Comparison of ENCODE assay signal across 1 cellular context in genomic region chr4:129358571-129358970, GRCh38.
A peak's percentile ranks its signal among the peaks of the same experiment; 100 is the strongest.
TF ChIP-seq lines count a peak whose summit lies in the region.

No MANE protein-coding gene starts in this region.

TF ChIP-seq in SK-N-SH treated with all-trans-retinoic acid at 6 μM for 48 hours, 23 proteins besides CTCF, POLR2A, EP300 and RAD21 (continued from another document):
- TF ChIP-seq TOX (CRISPR knock-in tag; IDR thresholded peaks at IDR 0.05; ENCODE audit: borderline replicate concordance): peak; percentile 11; the same call in 1 of the 2 replicates
- no peak for TF ChIP-seq BACH2 (CRISPR knock-in tag; IDR thresholded peaks at IDR 0.05; ENCODE audit: borderline replicate concordance)
- no peak for TF ChIP-seq CSRNP3 (CRISPR knock-in tag; IDR thresholded peaks at IDR 0.05)
- no peak for TF ChIP-seq ZFP30 (CRISPR knock-in tag; IDR thresholded peaks at IDR 0.05)
